In the genomic region with DNA sequence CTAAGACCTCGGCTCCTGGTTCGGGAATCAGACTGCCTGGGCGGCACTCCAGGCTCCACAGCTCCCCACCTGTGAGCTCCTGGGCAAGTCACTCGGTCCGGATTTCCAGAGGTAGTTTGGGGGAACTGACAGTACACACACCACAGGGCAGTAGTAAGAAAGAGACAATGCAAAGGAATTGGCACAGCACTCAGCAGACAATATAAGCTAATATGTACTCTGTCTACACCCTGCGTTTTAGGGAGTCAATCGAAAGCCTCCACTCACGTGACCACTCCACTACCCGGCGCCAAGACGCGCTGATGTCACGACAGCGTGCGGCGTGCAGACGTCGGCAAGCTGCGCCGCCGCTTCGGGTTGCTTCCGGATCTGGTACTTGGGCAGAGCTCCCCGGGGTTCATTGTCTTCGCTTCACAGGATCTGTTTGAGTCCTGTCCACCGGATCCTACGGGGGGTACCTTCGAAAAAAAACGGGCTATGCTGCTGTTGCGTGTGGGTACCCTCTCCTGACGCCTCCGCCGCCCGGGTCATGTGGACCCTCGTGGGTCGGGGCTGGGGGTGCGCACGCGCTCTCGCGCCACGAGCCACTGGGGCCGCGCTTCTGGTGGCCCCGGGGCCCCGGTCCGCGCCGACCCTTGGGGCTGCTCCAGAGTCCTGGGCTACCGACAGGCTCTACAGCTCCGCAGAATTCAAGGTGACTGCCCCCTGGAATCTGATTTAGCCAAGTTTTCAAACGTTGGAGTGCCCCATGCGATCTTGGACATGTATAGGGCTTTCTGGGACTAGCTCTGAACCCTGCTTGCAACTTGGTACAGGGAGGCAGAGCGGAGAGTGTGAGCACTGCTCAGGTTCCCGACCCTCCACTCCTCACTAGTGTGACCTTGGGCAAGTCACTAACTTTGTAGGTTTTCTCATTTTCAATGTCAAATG, we compare ENCODE assay signal across 1 cellular context.
A peak's percentile ranks its signal among the peaks of the same experiment; 100 is the strongest.
TF ChIP-seq lines count a peak whose summit lies in the region.

A gene with protein sequence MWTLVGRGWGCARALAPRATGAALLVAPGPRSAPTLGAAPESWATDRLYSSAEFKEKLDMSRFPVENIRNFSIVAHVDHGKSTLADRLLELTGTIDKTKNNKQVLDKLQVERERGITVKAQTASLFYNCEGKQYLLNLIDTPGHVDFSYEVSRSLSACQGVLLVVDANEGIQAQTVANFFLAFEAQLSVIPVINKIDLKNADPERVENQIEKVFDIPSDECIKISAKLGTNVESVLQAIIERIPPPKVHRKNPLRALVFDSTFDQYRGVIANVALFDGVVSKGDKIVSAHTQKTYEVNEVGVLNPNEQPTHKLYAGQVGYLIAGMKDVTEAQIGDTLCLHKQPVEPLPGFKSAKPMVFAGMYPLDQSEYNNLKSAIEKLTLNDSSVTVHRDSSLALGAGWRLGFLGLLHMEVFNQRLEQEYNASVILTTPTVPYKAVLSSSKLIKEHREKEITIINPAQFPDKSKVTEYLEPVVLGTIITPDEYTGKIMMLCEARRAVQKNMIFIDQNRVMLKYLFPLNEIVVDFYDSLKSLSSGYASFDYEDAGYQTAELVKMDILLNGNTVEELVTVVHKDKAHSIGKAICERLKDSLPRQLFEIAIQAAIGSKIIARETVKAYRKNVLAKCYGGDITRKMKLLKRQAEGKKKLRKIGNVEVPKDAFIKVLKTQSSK (plus strand): TSS at position 327 of the 930 bp plus-strand sequence. CDS start 203 bp downstream, at position 530.

TF ChIP-seq in HepG2, 621 proteins besides CTCF, POLR2A, EP300 and RAD21 (continued from another document and continues in another):
- no peak for TF ChIP-seq U2AF2 (IDR thresholded peaks at IDR 0.05; ENCODE audit: low read depth, low read length)
- TF ChIP-seq HMG20B (CRISPR knock-in tag; conservative IDR thresholded peaks at IDR 0.05), result no peak
- TF ChIP-seq ATRX (CRISPR knock-in tag; IDR thresholded peaks at IDR 0.05; ENCODE audit: borderline replicate concordance), result no peak
- peak; percentile 62 for TF ChIP-seq SMAD3 (CRISPR knock-in tag; IDR thresholded peaks at IDR 0.05)
- no peak for TF ChIP-seq THYN1 (CRISPR knock-in tag; IDR thresholded peaks at IDR 0.05; ENCODE audit: borderline replicate concordance, low read depth)
- TF ChIP-seq, protein P1, sequence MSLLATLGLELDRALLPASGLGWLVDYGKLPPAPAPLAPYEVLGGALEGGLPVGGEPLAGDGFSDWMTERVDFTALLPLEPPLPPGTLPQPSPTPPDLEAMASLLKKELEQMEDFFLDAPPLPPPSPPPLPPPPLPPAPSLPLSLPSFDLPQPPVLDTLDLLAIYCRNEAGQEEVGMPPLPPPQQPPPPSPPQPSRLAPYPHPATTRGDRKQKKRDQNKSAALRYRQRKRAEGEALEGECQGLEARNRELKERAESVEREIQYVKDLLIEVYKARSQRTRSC (CRISPR knock-in tag; IDR thresholded peaks at IDR 0.05; ENCODE audit: low read depth), result no peak
- TF ChIP-seq, protein P2, sequence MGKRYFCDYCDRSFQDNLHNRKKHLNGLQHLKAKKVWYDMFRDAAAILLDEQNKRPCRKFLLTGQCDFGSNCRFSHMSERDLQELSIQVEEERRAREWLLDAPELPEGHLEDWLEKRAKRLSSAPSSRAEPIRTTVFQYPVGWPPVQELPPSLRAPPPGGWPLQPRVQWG (CRISPR knock-in tag; IDR thresholded peaks at IDR 0.05; ENCODE audit: borderline replicate concordance, low read depth), result no peak
- TF ChIP-seq, protein P3, sequence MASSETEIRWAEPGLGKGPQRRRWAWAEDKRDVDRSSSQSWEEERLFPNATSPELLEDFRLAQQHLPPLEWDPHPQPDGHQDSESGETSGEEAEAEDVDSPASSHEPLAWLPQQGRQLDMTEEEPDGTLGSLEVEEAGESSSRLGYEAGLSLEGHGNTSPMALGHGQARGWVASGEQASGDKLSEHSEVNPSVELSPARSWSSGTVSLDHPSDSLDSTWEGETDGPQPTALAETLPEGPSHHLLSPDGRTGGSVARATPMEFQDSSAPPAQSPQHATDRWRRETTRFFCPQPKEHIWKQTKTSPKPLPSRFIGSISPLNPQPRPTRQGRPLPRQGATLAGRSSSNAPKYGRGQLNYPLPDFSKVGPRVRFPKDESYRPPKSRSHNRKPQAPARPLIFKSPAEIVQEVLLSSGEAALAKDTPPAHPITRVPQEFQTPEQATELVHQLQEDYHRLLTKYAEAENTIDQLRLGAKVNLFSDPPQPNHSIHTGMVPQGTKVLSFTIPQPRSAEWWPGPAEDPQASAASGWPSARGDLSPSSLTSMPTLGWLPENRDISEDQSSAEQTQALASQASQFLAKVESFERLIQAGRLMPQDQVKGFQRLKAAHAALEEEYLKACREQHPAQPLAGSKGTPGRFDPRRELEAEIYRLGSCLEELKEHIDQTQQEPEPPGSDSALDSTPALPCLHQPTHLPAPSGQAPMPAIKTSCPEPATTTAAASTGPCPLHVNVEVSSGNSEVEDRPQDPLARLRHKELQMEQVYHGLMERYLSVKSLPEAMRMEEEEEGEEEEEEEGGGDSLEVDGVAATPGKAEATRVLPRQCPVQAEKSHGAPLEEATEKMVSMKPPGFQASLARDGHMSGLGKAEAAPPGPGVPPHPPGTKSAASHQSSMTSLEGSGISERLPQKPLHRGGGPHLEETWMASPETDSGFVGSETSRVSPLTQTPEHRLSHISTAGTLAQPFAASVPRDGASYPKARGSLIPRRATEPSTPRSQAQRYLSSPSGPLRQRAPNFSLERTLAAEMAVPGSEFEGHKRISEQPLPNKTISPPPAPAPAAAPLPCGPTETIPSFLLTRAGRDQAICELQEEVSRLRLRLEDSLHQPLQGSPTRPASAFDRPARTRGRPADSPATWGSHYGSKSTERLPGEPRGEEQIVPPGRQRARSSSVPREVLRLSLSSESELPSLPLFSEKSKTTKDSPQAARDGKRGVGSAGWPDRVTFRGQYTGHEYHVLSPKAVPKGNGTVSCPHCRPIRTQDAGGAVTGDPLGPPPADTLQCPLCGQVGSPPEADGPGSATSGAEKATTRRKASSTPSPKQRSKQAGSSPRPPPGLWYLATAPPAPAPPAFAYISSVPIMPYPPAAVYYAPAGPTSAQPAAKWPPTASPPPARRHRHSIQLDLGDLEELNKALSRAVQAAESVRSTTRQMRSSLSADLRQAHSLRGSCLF (CRISPR knock-in tag; IDR thresholded peaks at IDR 0.05; ENCODE audit: borderline replicate concordance), result no peak
- peak; percentile 83 for TF ChIP-seq RAD51 (IDR thresholded peaks at IDR 0.05; ENCODE audit: borderline replicate concordance)
- TF ChIP-seq NCOA2 (CRISPR knock-in tag; IDR thresholded peaks at IDR 0.05), result 0 out of 2 replicates have a peak, but pooled peaks have one; percentile 17
- no peak for TF ChIP-seq SETDB1 (CRISPR knock-in tag; IDR thresholded peaks at IDR 0.05; ENCODE audit: borderline replicate concordance)
- no peak for TF ChIP-seq ZNF101 (CRISPR knock-in tag; IDR thresholded peaks at IDR 0.05; ENCODE audit: borderline replicate concordance, low read depth)
- TF ChIP-seq, protein P4, sequence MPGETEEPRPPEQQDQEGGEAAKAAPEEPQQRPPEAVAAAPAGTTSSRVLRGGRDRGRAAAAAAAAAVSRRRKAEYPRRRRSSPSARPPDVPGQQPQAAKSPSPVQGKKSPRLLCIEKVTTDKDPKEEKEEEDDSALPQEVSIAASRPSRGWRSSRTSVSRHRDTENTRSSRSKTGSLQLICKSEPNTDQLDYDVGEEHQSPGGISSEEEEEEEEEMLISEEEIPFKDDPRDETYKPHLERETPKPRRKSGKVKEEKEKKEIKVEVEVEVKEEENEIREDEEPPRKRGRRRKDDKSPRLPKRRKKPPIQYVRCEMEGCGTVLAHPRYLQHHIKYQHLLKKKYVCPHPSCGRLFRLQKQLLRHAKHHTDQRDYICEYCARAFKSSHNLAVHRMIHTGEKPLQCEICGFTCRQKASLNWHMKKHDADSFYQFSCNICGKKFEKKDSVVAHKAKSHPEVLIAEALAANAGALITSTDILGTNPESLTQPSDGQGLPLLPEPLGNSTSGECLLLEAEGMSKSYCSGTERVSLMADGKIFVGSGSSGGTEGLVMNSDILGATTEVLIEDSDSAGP (CRISPR knock-in tag; IDR thresholded peaks at IDR 0.05; ENCODE audit: borderline replicate concordance), result peak; percentile 66; the same call in 1 of the 2 replicates
- no peak for TF ChIP-seq ZSCAN29 (CRISPR knock-in tag; conservative IDR thresholded peaks at IDR 0.05)
- TF ChIP-seq FOSL2 (CRISPR knock-in tag; IDR thresholded peaks at IDR 0.05), result peak; percentile 44
- TF ChIP-seq ZNF383 (CRISPR knock-in tag; IDR thresholded peaks at IDR 0.05; ENCODE audit: borderline replicate concordance), result no peak
- no peak for TF ChIP-seq TCF7L2 (IDR thresholded peaks at IDR 0.05; ENCODE audit: low read depth, low read length)
- TF ChIP-seq EZH2 (conservative IDR thresholded peaks at IDR 0.05; ENCODE audit: low read depth, low read length), result no peak
- peak; percentile 69; the same call in 1 of the 2 replicates for TF ChIP-seq ZNF598 (CRISPR knock-in tag; IDR thresholded peaks at IDR 0.05; ENCODE audit: borderline replicate concordance)
- TF ChIP-seq, protein P5, sequence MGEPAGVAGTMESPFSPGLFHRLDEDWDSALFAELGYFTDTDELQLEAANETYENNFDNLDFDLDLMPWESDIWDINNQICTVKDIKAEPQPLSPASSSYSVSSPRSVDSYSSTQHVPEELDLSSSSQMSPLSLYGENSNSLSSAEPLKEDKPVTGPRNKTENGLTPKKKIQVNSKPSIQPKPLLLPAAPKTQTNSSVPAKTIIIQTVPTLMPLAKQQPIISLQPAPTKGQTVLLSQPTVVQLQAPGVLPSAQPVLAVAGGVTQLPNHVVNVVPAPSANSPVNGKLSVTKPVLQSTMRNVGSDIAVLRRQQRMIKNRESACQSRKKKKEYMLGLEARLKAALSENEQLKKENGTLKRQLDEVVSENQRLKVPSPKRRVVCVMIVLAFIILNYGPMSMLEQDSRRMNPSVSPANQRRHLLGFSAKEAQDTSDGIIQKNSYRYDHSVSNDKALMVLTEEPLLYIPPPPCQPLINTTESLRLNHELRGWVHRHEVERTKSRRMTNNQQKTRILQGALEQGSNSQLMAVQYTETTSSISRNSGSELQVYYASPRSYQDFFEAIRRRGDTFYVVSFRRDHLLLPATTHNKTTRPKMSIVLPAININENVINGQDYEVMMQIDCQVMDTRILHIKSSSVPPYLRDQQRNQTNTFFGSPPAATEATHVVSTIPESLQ (CRISPR knock-in tag; conservative IDR thresholded peaks at IDR 0.05), result no peak
- TF ChIP-seq ZSCAN21 (CRISPR knock-in tag; IDR thresholded peaks at IDR 0.05; ENCODE audit: borderline replicate concordance), result 0 out of 2 replicates have a peak, but pooled peaks have one; percentile 83
- TF ChIP-seq ZNF260 (CRISPR knock-in tag; IDR thresholded peaks at IDR 0.05; ENCODE audit: borderline replicate concordance, low read depth), result no peak
- no peak for TF ChIP-seq SATB2 (CRISPR knock-in tag; IDR thresholded peaks at IDR 0.05)
- peak; percentile 69; the same call in 1 of the 2 replicates for TF ChIP-seq ZNF138 (CRISPR knock-in tag; IDR thresholded peaks at IDR 0.05; ENCODE audit: low read depth)
- TF ChIP-seq, protein P6, sequence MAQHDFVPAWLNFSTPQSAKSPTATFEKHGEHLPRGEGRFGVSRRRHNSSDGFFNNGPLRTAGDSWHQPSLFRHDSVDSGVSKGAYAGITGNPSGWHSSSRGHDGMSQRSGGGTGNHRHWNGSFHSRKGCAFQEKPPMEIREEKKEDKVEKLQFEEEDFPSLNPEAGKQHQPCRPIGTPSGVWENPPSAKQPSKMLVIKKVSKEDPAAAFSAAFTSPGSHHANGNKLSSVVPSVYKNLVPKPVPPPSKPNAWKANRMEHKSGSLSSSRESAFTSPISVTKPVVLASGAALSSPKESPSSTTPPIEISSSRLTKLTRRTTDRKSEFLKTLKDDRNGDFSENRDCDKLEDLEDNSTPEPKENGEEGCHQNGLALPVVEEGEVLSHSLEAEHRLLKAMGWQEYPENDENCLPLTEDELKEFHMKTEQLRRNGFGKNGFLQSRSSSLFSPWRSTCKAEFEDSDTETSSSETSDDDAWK (CRISPR knock-in tag; IDR thresholded peaks at IDR 0.05), result no peak
- TF ChIP-seq, protein P7, sequence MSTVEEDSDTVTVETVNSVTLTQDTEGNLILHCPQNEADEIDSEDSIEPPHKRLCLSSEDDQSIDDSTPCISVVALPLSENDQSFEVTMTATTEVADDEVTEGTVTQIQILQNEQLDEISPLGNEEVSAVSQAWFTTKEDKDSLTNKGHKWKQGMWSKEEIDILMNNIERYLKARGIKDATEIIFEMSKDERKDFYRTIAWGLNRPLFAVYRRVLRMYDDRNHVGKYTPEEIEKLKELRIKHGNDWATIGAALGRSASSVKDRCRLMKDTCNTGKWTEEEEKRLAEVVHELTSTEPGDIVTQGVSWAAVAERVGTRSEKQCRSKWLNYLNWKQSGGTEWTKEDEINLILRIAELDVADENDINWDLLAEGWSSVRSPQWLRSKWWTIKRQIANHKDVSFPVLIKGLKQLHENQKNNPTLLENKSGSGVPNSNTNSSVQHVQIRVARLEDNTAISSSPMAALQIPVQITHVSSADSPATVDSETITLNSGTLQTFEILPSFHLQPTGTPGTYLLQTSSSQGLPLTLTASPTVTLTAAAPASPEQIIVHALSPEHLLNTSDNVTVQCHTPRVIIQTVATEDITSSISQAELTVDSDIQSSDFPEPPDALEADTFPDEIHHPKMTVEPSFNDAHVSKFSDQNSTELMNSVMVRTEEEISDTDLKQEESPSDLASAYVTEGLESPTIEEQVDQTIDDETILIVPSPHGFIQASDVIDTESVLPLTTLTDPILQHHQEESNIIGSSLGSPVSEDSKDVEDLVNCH (CRISPR knock-in tag; IDR thresholded peaks at IDR 0.05), result no peak
- TF ChIP-seq SALL1 (CRISPR knock-in tag; IDR thresholded peaks at IDR 0.05), result peak; percentile 82
- TF ChIP-seq FOXA3 (CRISPR knock-in tag; IDR thresholded peaks at IDR 0.05), result peak; percentile 30; the same call in 1 of the 2 replicates
- TF ChIP-seq, protein P8, sequence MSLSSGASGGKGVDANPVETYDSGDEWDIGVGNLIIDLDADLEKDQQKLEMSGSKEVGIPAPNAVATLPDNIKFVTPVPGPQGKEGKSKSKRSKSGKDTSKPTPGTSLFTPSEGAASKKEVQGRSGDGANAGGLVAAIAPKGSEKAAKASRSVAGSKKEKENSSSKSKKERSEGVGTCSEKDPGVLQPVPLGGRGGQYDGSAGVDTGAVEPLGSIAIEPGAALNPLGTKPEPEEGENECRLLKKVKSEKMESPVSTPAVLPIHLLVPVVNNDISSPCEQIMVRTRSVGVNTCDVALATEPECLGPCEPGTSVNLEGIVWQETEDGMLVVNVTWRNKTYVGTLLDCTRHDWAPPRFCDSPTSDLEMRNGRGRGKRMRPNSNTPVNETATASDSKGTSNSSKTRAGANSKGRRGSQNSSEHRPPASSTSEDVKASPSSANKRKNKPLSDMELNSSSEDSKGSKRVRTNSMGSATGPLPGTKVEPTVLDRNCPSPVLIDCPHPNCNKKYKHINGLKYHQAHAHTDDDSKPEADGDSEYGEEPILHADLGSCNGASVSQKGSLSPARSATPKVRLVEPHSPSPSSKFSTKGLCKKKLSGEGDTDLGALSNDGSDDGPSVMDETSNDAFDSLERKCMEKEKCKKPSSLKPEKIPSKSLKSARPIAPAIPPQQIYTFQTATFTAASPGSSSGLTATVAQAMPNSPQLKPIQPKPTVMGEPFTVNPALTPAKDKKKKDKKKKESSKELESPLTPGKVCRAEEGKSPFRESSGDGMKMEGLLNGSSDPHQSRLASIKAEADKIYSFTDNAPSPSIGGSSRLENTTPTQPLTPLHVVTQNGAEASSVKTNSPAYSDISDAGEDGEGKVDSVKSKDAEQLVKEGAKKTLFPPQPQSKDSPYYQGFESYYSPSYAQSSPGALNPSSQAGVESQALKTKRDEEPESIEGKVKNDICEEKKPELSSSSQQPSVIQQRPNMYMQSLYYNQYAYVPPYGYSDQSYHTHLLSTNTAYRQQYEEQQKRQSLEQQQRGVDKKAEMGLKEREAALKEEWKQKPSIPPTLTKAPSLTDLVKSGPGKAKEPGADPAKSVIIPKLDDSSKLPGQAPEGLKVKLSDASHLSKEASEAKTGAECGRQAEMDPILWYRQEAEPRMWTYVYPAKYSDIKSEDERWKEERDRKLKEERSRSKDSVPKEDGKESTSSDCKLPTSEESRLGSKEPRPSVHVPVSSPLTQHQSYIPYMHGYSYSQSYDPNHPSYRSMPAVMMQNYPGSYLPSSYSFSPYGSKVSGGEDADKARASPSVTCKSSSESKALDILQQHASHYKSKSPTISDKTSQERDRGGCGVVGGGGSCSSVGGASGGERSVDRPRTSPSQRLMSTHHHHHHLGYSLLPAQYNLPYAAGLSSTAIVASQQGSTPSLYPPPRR (CRISPR knock-in tag; IDR thresholded peaks at IDR 0.05; ENCODE audit: borderline replicate concordance), result 0 out of 2 replicates have a peak, but pooled peaks have one; percentile 48
